ENCODE assay signal across 11 cellular contexts in genomic region chr16:14097182-14097951, GRCh38. TPM values are rescaled to one million over a fixed set of nuclear protein-coding genes. Genes with fewer than 3 reads are reported as not detected.
DNase-seq lines count a peak whose midpoint lies in the region; ATAC-seq, FAIRE-seq and TF ChIP-seq lines count a peak whose summit lies in the region.
"Had no signal": no experiment of that assay in that cellular context is flagged by ENCODE, and none has a peak within 500 bp of the region (broad histone marks: within the 10 kb centered on the region; RNA-seq: fewer than 3 reads in every experiment).

No MANE protein-coding gene starts in this region.

- H3K4me1 ChIP-seq in kidney (ENCODE audit: control insufficient read depth in 1 of 2, insufficient read depth in 1 of 2, low read depth in 1 of 2, low read length in 2 of 2) (peaks cover 7 to 24% of the 10 kb centered on the region in 2 donors), smooth muscle cell (ENCODE audit: low read depth) (peaks cover 22% of the 10 kb centered on the region)

- 47% methylated on average over 4 of the region's 4 CpGs for WGBS in smooth muscle cell (ENCODE audit: low lambda C conversion rate)

- no peak for ATAC-seq in HG03342 (IDR thresholded peaks at IDR 0.05; ENCODE audit: unreplicated experiment)
- ATAC-seq: right cardiac atrium had no signal

- H3K4me2 ChIP-seq in smooth muscle cell, result peak overlapping the region; percentile 50
- H3K4me2 ChIP-seq: SK-N-SH had no signal

- in situ Hi-C loops in GM13977 (cut with MboI; ENCODE audit: low pct_unique_long_range_greater_than_20kb, low sequenced_read_pairs, unreplicated experiment), result no loop called here

- peaks cover 76% of the 10 kb centered on the region for H4K20me1 ChIP-seq in smooth muscle cell (ENCODE audit: low read depth)

- no peak overlapping the region for H2AFZ ChIP-seq in smooth muscle cell (ENCODE audit: low read depth)

- peaks cover 76% of the 10 kb centered on the region for H3K79me2 ChIP-seq in smooth muscle cell (ENCODE audit: low read depth)

- H3K27ac ChIP-seq in kidney (ENCODE audit: low read depth in 2 of 2, low read length in 2 of 2) (peak overlapping the region; percentile 16 to 45), smooth muscle cell (ENCODE audit: low read depth) (peak overlapping the region; percentile 64)

- H3K4me3 ChIP-seq in kidney (ENCODE audit: low read length in 2 of 2), result peak overlapping the region in 1 of 2 donors; percentile 5
- peak overlapping the region; percentile 20 for H3K4me3 ChIP-seq in smooth muscle cell

- intact Hi-C loops in kidney (cut with DNase I), result no loop called here

- H3K9ac ChIP-seq in kidney (ENCODE audit: low read length in 2 of 2) (no peak overlapping the region), smooth muscle cell (ENCODE audit: low read depth) (peak overlapping the region; percentile 5)
- H3K9ac ChIP-seq: SK-N-SH had no signal

- TF ChIP-seq CTCF in kidney (IDR thresholded peaks at IDR 0.05; ENCODE audit: borderline replicate concordance, extremely low read depth, insufficient read depth) (no peak), smooth muscle cell (IDR thresholded peaks at IDR 0.05; ENCODE audit: borderline replicate concordance, insufficient read depth, poor library complexity, severe bottlenecking) (no peak), GM13977 (IDR thresholded peaks at IDR 0.05; ENCODE audit: extremely low read depth, insufficient read depth, missing control alignments) (no peak)

- H3F3A ChIP-seq in smooth muscle cell (ENCODE audit: low read depth), result no peaks in the 10 kb centered on the region

- H3K9me3 ChIP-seq in kidney (ENCODE audit: control insufficient read depth in 1 of 2, low read length in 2 of 2), result no peaks in the 10 kb centered on the region
- no peaks in the 10 kb centered on the region for H3K9me3 ChIP-seq in smooth muscle cell (replicated peaks; ENCODE audit: low read depth)
- H3K9me3 ChIP-seq: SK-N-SH had no signal

- peak; percentile 92 for FAIRE-seq in kidney (lab: Jason Lieb, UNC)

- DNase-seq in HT-29 (ENCODE audit: low spot score) (peak; percentile 99), NCI-H748 (lab: John Stamatoyannopoulos, UW; ENCODE audit: unreplicated experiment) (peak; percentile 96), kidney (no peak), smooth muscle cell (lab: John Stamatoyannopoulos, UW; ENCODE audit: unreplicated experiment) (no peak), GM13977 (ENCODE audit: low spot score) (no peak), iPS-NIHi7 (ENCODE audit: extremely low spot score) (no peak)
- DNase-seq in activated CD8-positive, alpha-beta memory T cell treated with anti-CD3 and anti-CD28 coated beads, Interleukin-2, amount 50 U/mL, for 48 hours, result no peak
- DNase-seq: activated CD4-positive, alpha-beta T cell treated with anti-CD3 and anti-CD28 coated beads, Interleukin-2, amount 50 U/mL, for 4 hours; right cardiac atrium; SK-N-SH had no signal

- H3K36me3 ChIP-seq in kidney (ENCODE audit: control insufficient read depth in 1 of 2, insufficient read depth in 2 of 2, low read length in 2 of 2) (no peaks in the 10 kb centered on the region), smooth muscle cell (ENCODE audit: low read depth) (no peaks in the 10 kb centered on the region)

- no peaks in the 10 kb centered on the region for H3K27me3 ChIP-seq in smooth muscle cell (ENCODE audit: low read depth)

RNA-seq across cellular contexts. Expression of gene MRTFB, which starts 26.2 kb away (rescaled TPM):
- 6.5 TPM in 2 replicates for total RNA-seq in HT-29 (2014; rRNA removed; shearing (Covaris generic))
- total RNA-seq in kidney (51.0 TPM), smooth muscle cell (20.7 and 22.6 TPM in 2 replicates)
- polyA plus RNA-seq in kidney (ENCODE audit: insufficient read depth, low read depth, low replicate concordance) (5.1 TPM), smooth muscle cell (6.8 and 9.7 TPM in 2 replicates)

Comparison
In these comparisons a context has a peak if more than half of its experiments do, and no peak if none do; other contexts are left out.
1. DNase-seq: peak in HT-29 (single experiment) and NCI-H748 (single experiment); none in kidney (single experiment), smooth muscle cell (single experiment), activated CD8-positive, alpha-beta memory T cell treated with anti-CD3 and anti-CD28 coated beads, Interleukin-2, amount 50 U/mL, for 48 hours (single experiment), GM13977 (single experiment) and iPS-NIHi7 (single experiment).